26 cellular contexts compared by ENCODE assay signal in the genomic region with DNA sequence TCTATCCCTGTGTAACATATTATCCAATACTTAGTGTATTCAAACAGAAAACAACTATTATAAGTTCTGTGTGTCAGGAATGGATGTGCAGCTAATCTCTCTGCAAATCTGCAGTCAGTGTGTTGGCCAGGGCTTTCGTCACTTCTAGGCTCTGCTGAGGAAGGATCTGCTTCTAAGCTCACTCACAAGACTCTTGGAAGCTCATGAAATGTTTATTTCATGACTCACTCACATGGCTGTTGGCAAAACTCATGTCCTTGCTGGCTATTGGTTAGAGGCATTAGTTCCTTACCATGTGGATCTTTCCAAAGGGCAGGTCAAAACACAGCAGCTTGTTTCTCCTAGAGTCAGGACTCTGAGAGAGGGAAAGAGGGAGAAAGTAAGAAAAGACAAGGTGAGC.
DNase-seq lines count a peak whose midpoint lies in the region; ATAC-seq and TF ChIP-seq lines count a peak whose summit lies in the region.
"Had no signal": no experiment of that assay in that cellular context is flagged by ENCODE, and none has a peak within 500 bp of the region (broad histone marks: within the 10 kb centered on the region; RNA-seq: fewer than 3 reads in every experiment).

No MANE protein-coding gene starts in this region.

- TF ChIP-seq CTCF in brain microvascular endothelial cell (IDR thresholded peaks at IDR 0.05; ENCODE audit: low read depth, low read length, missing control alignments) = no peak

- H3K36me3 ChIP-seq in brain microvascular endothelial cell (replicated peaks) = no peaks in the 10 kb centered on the region
- H3K36me3 ChIP-seq: neural progenitor cell, spleen, tibial artery had no signal

- in situ Hi-C loops in ACHN (cut with HindIII; ENCODE audit: low pct_ligation_motif_present, low pct_unique_long_range_greater_than_20kb, low sequenced_read_pairs) (no loop called here), brain microvascular endothelial cell (cut with HindIII; ENCODE audit: low pct_ligation_motif_present, low sequenced_read_pairs) (no loop called here)

- no peak overlapping the region for H3K4me3 ChIP-seq in brain microvascular endothelial cell (ENCODE audit: low read depth, low read length)
- H3K4me3 ChIP-seq: A549, hepatocyte, K562, neural progenitor cell, spleen, tibial artery had no signal

- TF ChIP-seq POLR2A in GM18505 (IDR thresholded peaks at IDR 0.05; ENCODE audit: borderline replicate concordance, extremely low read depth, insufficient read depth, insufficient read length) = no peak

- DNase-seq in ACHN = peak; percentile 26
- peak; percentile 44 for DNase-seq in HS-5 (ENCODE audit: low read depth)
- peak; percentile 21 for DNase-seq in astrocyte of the hippocampus (ENCODE audit: low read depth, low spot score)
- DNase-seq in islet precursor cell = peak; percentile 58
- no peak for DNase-seq in brain microvascular endothelial cell
- DNase-seq: activated CD4-positive, alpha-beta memory T cell treated with anti-CD3 and anti-CD28 coated beads for 36 hours; activated naive CD4-positive, alpha-beta T cell treated with anti-CD3 and anti-CD28 coated beads, Interleukin-2, amount 10 ng/mL, durations not matched to agents 7 days and 5 days; DMS53; H7; kidney glomerular epithelial cell; midbrain; NCI-H1092; NCI-H2081; NCI-H510A; SHP77; spleen; tibial artery had no signal

- no peak overlapping the region for H3K27ac ChIP-seq in brain microvascular endothelial cell
- H3K27ac ChIP-seq: A549, C4-2B, hepatocyte, HL-60, neural progenitor cell, spleen, tibial artery had no signal

- no peaks in the 10 kb centered on the region for H3K27me3 ChIP-seq in brain microvascular endothelial cell (replicated peaks)
- H3K27me3 ChIP-seq: hepatocyte, neural progenitor cell, tibial artery had no signal

- ATAC-seq in GM18907 (IDR thresholded peaks at IDR 0.05; ENCODE audit: unreplicated experiment) = no peak
- no peak for ATAC-seq in GM18505 (IDR thresholded peaks at IDR 0.05; ENCODE audit: unreplicated experiment)
- ATAC-seq in HG03097 (IDR thresholded peaks at IDR 0.05; ENCODE audit: low FRiP score, unreplicated experiment) = no peak
- ATAC-seq: A549, K562 had no signal
